1 cellular context compared by ENCODE assay signal in the genomic region with DNA sequence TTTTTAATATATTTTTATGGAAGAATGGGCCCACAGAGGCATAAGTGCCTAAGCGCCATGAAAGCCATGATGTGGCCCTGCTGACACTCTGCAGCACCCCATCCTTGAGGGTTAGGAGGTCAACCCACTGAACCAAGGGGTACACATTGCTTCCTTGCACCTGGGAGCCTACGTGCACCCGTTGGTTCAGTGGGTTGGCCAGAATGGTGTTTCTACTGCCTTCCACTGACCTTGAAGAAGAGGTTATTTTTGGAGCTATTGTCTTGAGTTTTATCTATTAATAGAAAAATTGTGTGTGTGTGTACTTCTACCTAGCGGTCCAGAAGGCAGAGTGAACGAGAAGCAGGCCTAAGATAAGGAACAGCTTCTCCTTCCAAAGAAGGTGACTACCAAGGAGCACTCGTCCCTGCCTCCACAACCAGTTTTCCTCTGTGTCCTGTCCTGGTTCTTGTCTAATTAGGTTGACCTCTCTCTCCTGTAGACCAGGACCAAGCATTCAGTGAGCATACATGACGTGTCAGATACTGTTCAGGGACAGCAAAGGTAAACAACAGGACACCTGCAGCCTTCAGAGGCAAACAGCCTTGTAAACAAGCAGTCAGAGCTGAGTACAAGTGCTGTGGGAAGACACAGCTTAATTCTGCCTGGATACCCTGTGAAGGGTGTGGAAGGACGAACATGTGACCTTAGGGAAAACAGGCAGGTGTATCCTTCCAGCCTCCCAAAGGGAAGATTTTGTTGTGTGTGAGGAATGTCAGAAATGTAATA.
A peak's percentile ranks its signal among the peaks of the same experiment; 100 is the strongest.
TF ChIP-seq lines count a peak whose summit lies in the region.

No MANE protein-coding gene starts in this region.

TF ChIP-seq in HepG2, 621 proteins besides CTCF, POLR2A, EP300 and RAD21 (continued from another document and continues in another):
- TF ChIP-seq, protein P1, sequence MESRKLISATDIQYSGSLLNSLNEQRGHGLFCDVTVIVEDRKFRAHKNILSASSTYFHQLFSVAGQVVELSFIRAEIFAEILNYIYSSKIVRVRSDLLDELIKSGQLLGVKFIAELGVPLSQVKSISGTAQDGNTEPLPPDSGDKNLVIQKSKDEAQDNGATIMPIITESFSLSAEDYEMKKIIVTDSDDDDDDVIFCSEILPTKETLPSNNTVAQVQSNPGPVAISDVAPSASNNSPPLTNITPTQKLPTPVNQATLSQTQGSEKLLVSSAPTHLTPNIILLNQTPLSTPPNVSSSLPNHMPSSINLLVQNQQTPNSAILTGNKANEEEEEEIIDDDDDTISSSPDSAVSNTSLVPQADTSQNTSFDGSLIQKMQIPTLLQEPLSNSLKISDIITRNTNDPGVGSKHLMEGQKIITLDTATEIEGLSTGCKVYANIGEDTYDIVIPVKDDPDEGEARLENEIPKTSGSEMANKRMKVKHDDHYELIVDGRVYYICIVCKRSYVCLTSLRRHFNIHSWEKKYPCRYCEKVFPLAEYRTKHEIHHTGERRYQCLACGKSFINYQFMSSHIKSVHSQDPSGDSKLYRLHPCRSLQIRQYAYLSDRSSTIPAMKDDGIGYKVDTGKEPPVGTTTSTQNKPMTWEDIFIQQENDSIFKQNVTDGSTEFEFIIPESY (CRISPR knock-in tag; IDR thresholded peaks at IDR 0.05), result no peak
- TF ChIP-seq, protein P2, sequence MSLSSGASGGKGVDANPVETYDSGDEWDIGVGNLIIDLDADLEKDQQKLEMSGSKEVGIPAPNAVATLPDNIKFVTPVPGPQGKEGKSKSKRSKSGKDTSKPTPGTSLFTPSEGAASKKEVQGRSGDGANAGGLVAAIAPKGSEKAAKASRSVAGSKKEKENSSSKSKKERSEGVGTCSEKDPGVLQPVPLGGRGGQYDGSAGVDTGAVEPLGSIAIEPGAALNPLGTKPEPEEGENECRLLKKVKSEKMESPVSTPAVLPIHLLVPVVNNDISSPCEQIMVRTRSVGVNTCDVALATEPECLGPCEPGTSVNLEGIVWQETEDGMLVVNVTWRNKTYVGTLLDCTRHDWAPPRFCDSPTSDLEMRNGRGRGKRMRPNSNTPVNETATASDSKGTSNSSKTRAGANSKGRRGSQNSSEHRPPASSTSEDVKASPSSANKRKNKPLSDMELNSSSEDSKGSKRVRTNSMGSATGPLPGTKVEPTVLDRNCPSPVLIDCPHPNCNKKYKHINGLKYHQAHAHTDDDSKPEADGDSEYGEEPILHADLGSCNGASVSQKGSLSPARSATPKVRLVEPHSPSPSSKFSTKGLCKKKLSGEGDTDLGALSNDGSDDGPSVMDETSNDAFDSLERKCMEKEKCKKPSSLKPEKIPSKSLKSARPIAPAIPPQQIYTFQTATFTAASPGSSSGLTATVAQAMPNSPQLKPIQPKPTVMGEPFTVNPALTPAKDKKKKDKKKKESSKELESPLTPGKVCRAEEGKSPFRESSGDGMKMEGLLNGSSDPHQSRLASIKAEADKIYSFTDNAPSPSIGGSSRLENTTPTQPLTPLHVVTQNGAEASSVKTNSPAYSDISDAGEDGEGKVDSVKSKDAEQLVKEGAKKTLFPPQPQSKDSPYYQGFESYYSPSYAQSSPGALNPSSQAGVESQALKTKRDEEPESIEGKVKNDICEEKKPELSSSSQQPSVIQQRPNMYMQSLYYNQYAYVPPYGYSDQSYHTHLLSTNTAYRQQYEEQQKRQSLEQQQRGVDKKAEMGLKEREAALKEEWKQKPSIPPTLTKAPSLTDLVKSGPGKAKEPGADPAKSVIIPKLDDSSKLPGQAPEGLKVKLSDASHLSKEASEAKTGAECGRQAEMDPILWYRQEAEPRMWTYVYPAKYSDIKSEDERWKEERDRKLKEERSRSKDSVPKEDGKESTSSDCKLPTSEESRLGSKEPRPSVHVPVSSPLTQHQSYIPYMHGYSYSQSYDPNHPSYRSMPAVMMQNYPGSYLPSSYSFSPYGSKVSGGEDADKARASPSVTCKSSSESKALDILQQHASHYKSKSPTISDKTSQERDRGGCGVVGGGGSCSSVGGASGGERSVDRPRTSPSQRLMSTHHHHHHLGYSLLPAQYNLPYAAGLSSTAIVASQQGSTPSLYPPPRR (CRISPR knock-in tag; IDR thresholded peaks at IDR 0.05; ENCODE audit: borderline replicate concordance), result no peak
- TF ChIP-seq NBN (conservative IDR thresholded peaks at IDR 0.05), result no peak
- TF ChIP-seq HMG20A (CRISPR knock-in tag; IDR thresholded peaks at IDR 0.05; ENCODE audit: borderline replicate concordance), result peak; percentile 37; the same call in 1 of the 2 replicates
- TF ChIP-seq, protein P3, sequence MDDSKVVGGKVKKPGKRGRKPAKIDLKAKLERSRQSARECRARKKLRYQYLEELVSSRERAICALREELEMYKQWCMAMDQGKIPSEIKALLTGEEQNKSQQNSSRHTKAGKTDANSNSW (CRISPR knock-in tag; IDR thresholded peaks at IDR 0.05; ENCODE audit: borderline replicate concordance), result no peak
- no peak for TF ChIP-seq SPEN (CRISPR knock-in tag; IDR thresholded peaks at IDR 0.05; ENCODE audit: low read depth)
- no peak for TF ChIP-seq DR1 (CRISPR knock-in tag; IDR thresholded peaks at IDR 0.05)
- TF ChIP-seq ZNF12 (CRISPR knock-in tag; IDR thresholded peaks at IDR 0.05), result no peak
- TF ChIP-seq RCOR2 (CRISPR knock-in tag; IDR thresholded peaks at IDR 0.05), result no peak
- TF ChIP-seq, protein P4, sequence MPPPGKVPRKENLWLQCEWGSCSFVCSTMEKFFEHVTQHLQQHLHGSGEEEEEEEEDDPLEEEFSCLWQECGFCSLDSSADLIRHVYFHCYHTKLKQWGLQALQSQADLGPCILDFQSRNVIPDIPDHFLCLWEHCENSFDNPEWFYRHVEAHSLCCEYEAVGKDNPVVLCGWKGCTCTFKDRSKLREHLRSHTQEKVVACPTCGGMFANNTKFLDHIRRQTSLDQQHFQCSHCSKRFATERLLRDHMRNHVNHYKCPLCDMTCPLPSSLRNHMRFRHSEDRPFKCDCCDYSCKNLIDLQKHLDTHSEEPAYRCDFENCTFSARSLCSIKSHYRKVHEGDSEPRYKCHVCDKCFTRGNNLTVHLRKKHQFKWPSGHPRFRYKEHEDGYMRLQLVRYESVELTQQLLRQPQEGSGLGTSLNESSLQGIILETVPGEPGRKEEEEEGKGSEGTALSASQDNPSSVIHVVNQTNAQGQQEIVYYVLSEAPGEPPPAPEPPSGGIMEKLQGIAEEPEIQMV (CRISPR knock-in tag; IDR thresholded peaks at IDR 0.05; ENCODE audit: low read depth), result no peak
- TF ChIP-seq, protein P5, sequence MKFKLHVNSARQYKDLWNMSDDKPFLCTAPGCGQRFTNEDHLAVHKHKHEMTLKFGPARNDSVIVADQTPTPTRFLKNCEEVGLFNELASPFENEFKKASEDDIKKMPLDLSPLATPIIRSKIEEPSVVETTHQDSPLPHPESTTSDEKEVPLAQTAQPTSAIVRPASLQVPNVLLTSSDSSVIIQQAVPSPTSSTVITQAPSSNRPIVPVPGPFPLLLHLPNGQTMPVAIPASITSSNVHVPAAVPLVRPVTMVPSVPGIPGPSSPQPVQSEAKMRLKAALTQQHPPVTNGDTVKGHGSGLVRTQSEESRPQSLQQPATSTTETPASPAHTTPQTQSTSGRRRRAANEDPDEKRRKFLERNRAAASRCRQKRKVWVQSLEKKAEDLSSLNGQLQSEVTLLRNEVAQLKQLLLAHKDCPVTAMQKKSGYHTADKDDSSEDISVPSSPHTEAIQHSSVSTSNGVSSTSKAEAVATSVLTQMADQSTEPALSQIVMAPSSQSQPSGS (CRISPR knock-in tag; IDR thresholded peaks at IDR 0.05), result no peak
- TF ChIP-seq SP2 (CRISPR knock-in tag; IDR thresholded peaks at IDR 0.05), result no peak
- no peak for TF ChIP-seq ZNF737 (CRISPR knock-in tag; IDR thresholded peaks at IDR 0.05; ENCODE audit: borderline replicate concordance)
- TF ChIP-seq NR3C1 (CRISPR knock-in tag; IDR thresholded peaks at IDR 0.05), result no peak
- TF ChIP-seq, protein P6, sequence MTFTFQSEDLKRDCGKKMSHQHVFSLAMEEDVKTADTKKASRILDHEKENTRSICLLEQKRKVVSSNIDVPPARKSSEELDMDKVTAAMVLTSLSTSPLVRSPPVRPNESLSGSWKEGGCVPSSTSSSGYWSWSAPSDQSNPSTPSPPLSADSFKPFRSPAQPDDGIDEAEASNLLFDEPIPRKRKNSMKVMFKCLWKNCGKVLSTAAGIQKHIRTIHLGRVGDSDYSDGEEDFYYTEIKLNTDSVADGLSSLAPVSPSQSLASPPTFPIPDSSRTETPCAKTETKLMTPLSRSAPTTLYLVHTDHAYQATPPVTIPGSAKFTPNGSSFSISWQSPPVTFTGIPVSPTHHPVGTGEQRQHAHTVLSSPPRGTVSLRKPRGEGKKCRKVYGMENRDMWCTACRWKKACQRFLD (CRISPR knock-in tag; IDR thresholded peaks at IDR 0.05; ENCODE audit: borderline replicate concordance), result no peak
- no peak for TF ChIP-seq ZNF331 (CRISPR knock-in tag; IDR thresholded peaks at IDR 0.05)
- no peak for TF ChIP-seq ZNF496 (CRISPR knock-in tag; IDR thresholded peaks at IDR 0.05; ENCODE audit: insufficient replicate concordance)
- TF ChIP-seq, protein P7, sequence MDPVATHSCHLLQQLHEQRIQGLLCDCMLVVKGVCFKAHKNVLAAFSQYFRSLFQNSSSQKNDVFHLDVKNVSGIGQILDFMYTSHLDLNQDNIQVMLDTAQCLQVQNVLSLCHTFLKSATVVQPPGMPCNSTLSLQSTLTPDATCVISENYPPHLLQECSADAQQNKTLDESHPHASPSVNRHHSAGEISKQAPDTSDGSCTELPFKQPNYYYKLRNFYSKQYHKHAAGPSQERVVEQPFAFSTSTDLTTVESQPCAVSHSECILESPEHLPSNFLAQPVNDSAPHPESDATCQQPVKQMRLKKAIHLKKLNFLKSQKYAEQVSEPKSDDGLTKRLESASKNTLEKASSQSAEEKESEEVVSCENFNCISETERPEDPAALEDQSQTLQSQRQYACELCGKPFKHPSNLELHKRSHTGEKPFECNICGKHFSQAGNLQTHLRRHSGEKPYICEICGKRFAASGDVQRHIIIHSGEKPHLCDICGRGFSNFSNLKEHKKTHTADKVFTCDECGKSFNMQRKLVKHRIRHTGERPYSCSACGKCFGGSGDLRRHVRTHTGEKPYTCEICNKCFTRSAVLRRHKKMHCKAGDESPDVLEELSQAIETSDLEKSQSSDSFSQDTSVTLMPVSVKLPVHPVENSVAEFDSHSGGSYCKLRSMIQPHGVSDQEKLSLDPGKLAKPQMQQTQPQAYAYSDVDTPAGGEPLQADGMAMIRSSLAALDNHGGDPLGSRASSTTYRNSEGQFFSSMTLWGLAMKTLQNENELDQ (CRISPR knock-in tag; IDR thresholded peaks at IDR 0.05; ENCODE audit: borderline replicate concordance), result no peak
- TF ChIP-seq SNRNP70 (IDR thresholded peaks at IDR 0.05; ENCODE audit: low read depth, low read length), result no peak
- TF ChIP-seq FOXO1 (CRISPR knock-in tag; IDR thresholded peaks at IDR 0.05), result peak; percentile 62; the same call in 1 of the 2 replicates
- TF ChIP-seq ASH2L (IDR thresholded peaks at IDR 0.05; ENCODE audit: insufficient read length, low read depth, low read length), result no peak
- TF ChIP-seq, protein P8, sequence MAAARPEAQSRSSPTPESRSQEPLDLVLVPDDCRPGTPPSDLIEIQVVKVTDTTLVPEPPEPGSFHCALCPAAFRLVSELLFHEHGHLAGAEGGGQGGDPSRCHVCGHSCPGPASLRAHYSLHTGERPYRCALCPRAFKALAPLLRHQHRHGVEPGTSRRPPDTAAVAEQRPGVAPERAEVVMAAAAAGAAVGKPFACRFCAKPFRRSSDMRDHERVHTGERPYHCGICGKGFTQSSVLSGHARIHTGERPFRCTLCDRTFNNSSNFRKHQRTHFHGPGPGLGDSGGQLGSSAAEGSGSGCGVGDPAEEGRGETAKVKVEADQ (CRISPR knock-in tag; IDR thresholded peaks at IDR 0.05; ENCODE audit: borderline replicate concordance), result no peak
- TF ChIP-seq, protein P9, sequence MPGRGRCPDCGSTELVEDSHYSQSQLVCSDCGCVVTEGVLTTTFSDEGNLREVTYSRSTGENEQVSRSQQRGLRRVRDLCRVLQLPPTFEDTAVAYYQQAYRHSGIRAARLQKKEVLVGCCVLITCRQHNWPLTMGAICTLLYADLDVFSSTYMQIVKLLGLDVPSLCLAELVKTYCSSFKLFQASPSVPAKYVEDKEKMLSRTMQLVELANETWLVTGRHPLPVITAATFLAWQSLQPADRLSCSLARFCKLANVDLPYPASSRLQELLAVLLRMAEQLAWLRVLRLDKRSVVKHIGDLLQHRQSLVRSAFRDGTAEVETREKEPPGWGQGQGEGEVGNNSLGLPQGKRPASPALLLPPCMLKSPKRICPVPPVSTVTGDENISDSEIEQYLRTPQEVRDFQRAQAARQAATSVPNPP (CRISPR knock-in tag; IDR thresholded peaks at IDR 0.05), result no peak
- TF ChIP-seq, protein P10, sequence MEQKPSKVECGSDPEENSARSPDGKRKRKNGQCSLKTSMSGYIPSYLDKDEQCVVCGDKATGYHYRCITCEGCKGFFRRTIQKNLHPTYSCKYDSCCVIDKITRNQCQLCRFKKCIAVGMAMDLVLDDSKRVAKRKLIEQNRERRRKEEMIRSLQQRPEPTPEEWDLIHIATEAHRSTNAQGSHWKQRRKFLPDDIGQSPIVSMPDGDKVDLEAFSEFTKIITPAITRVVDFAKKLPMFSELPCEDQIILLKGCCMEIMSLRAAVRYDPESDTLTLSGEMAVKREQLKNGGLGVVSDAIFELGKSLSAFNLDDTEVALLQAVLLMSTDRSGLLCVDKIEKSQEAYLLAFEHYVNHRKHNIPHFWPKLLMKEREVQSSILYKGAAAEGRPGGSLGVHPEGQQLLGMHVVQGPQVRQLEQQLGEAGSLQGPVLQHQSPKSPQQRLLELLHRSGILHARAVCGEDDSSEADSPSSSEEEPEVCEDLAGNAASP (CRISPR knock-in tag; IDR thresholded peaks at IDR 0.05; ENCODE audit: borderline replicate concordance), result no peak
- TF ChIP-seq, protein P11, sequence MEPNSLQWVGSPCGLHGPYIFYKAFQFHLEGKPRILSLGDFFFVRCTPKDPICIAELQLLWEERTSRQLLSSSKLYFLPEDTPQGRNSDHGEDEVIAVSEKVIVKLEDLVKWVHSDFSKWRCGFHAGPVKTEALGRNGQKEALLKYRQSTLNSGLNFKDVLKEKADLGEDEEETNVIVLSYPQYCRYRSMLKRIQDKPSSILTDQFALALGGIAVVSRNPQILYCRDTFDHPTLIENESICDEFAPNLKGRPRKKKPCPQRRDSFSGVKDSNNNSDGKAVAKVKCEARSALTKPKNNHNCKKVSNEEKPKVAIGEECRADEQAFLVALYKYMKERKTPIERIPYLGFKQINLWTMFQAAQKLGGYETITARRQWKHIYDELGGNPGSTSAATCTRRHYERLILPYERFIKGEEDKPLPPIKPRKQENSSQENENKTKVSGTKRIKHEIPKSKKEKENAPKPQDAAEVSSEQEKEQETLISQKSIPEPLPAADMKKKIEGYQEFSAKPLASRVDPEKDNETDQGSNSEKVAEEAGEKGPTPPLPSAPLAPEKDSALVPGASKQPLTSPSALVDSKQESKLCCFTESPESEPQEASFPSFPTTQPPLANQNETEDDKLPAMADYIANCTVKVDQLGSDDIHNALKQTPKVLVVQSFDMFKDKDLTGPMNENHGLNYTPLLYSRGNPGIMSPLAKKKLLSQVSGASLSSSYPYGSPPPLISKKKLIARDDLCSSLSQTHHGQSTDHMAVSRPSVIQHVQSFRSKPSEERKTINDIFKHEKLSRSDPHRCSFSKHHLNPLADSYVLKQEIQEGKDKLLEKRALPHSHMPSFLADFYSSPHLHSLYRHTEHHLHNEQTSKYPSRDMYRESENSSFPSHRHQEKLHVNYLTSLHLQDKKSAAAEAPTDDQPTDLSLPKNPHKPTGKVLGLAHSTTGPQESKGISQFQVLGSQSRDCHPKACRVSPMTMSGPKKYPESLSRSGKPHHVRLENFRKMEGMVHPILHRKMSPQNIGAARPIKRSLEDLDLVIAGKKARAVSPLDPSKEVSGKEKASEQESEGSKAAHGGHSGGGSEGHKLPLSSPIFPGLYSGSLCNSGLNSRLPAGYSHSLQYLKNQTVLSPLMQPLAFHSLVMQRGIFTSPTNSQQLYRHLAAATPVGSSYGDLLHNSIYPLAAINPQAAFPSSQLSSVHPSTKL (CRISPR knock-in tag; IDR thresholded peaks at IDR 0.05), result peak; percentile 35; the same call in 1 of the 2 replicates
- TF ChIP-seq KMT2B (CRISPR knock-in tag; IDR thresholded peaks at IDR 0.05), result no peak
- no peak for TF ChIP-seq HOXD1 (CRISPR knock-in tag; IDR thresholded peaks at IDR 0.05)
- TF ChIP-seq NR2F6 (IDR thresholded peaks at IDR 0.05), result no peak
- TF ChIP-seq NR2F6 (CRISPR knock-in tag; IDR thresholded peaks at IDR 0.05), result no peak
- no peak for TF ChIP-seq ZNF7 (CRISPR knock-in tag; IDR thresholded peaks at IDR 0.05)
- TF ChIP-seq MZF1 (CRISPR knock-in tag; IDR thresholded peaks at IDR 0.05; ENCODE audit: borderline replicate concordance), result no peak
- TF ChIP-seq ZNF569 (CRISPR knock-in tag; IDR thresholded peaks at IDR 0.05; ENCODE audit: borderline replicate concordance), result no peak
